ENCODE assay signal across 8 cellular contexts in genomic region chr12:14416658-14417057, GRCh38. TPM values are rescaled to one million over a fixed set of nuclear protein-coding genes. Genes with fewer than 3 reads are reported as not detected.
DNase-seq lines count a peak whose midpoint lies in the region; ATAC-seq, FAIRE-seq and TF ChIP-seq lines count a peak whose summit lies in the region.

No MANE protein-coding gene starts in this region.

- peaks cover 21% of the 10 kb centered on the region for H3K36me3 Mint-ChIP-seq in T-helper 1 cell treated with Interleukin-12 subunit alpha and Interleukin-12 subunit beta and Interleukin-4 antibody, amounts not matched to agents 30 μg/mL and 1 μg/mL, for 36 hours (ENCODE audit: low read depth)

- H2BK15ac ChIP-seq in neuronal stem cell (ENCODE audit: low read length), result no peak overlapping the region

- no peak overlapping the region for H4K8ac ChIP-seq in neuronal stem cell (ENCODE audit: low read depth, low read length)

- H3K27me3 Mint-ChIP-seq in T-helper 1 cell treated with Interleukin-12 subunit alpha and Interleukin-12 subunit beta and Interleukin-4 antibody, amounts not matched to agents 30 μg/mL and 1 μg/mL, for 36 hours (ENCODE audit: low read depth), result no peaks in the 10 kb centered on the region

- no peaks in the 10 kb centered on the region for H3K27me3 ChIP-seq in neuronal stem cell (ENCODE audit: control insufficient read depth in 3 of 3, insufficient read depth in 3 of 3, low read depth in 1 of 3, low read length in 3 of 3)

- H3K27ac Mint-ChIP-seq in T-helper 1 cell treated with Interleukin-12 subunit alpha and Interleukin-12 subunit beta and Interleukin-4 antibody, amounts not matched to agents 30 μg/mL and 1 μg/mL, for 36 hours, result peak overlapping the region; percentile 69

- peak overlapping the region; percentile 52 for H3K4me3 Mint-ChIP-seq in T-helper 1 cell treated with Interleukin-12 subunit alpha and Interleukin-12 subunit beta and Interleukin-4 antibody, amounts not matched to agents 30 μg/mL and 1 μg/mL, for 36 hours

- no peak overlapping the region for H3K23ac ChIP-seq in neuronal stem cell (ENCODE audit: low read depth, low read length, poor library complexity)

- TF ChIP-seq EP300 in Ishikawa (IDR thresholded peaks at IDR 0.05; ENCODE audit: borderline replicate concordance), result no peak

- peaks cover 6 to 12% of the 10 kb centered on the region in 2 donors for H3K36me3 ChIP-seq in neuronal stem cell (replicated peaks in 1 of 2; ENCODE audit: control insufficient read depth in 2 of 2, insufficient read depth in 2 of 2, low read length in 2 of 2)

- H3K4me1 ChIP-seq in neuronal stem cell (ENCODE audit: control insufficient read depth in 2 of 2, insufficient read depth in 1 of 2, low read depth in 1 of 2, low read length in 2 of 2), result peaks cover 5 to 6% of the 10 kb centered on the region in 2 donors

- ATAC-seq in HG03439 (IDR thresholded peaks at IDR 0.05; ENCODE audit: unreplicated experiment) (no peak), GM21717 (IDR thresholded peaks at IDR 0.05; ENCODE audit: unreplicated experiment) (no peak)

- no peak overlapping the region for H2BK120ac ChIP-seq in neuronal stem cell (ENCODE audit: low read depth, low read length)

- peaks cover 42% of the 10 kb centered on the region for H3K4me1 Mint-ChIP-seq in T-helper 1 cell treated with Interleukin-12 subunit alpha and Interleukin-12 subunit beta and Interleukin-4 antibody, amounts not matched to agents 30 μg/mL and 1 μg/mL, for 36 hours (ENCODE audit: low read depth)

- no peak overlapping the region for H2BK12ac ChIP-seq in neuronal stem cell (ENCODE audit: low read length)

- H3K4me3 ChIP-seq in fibroblast of mammary gland (ENCODE audit: control insufficient read depth, low read depth, low read length) (no peak overlapping the region), neuronal stem cell (ENCODE audit: low read length in 2 of 2) (no peak overlapping the region)

- no peak overlapping the region for H3K27ac ChIP-seq in neuronal stem cell (replicated peaks; ENCODE audit: low read length)

- H3K79me1 ChIP-seq in neuronal stem cell (ENCODE audit: low read depth, low read length), result no peaks in the 10 kb centered on the region

- H3K14ac ChIP-seq in neuronal stem cell (ENCODE audit: low read length), result no peak overlapping the region

- no peak overlapping the region for H2AFZ ChIP-seq in neuronal stem cell (ENCODE audit: low read length)

- no peak overlapping the region for H2AK5ac ChIP-seq in neuronal stem cell (ENCODE audit: low read depth, low read length)

- no peak overlapping the region for H3K4me2 ChIP-seq in neuronal stem cell (ENCODE audit: insufficient read depth, low read length, poor library complexity, severe bottlenecking)

- no peak for FAIRE-seq in RCC 7860 (lab: Jason Lieb, UNC)

- H3K9ac ChIP-seq in neuronal stem cell (ENCODE audit: low read depth, low read length, poor library complexity), result no peak overlapping the region

- peaks cover 13% of the 10 kb centered on the region for H3K9me3 Mint-ChIP-seq in T-helper 1 cell treated with Interleukin-12 subunit alpha and Interleukin-12 subunit beta and Interleukin-4 antibody, amounts not matched to agents 30 μg/mL and 1 μg/mL, for 36 hours

- H2BK5ac ChIP-seq in neuronal stem cell (ENCODE audit: low read length), result no peak overlapping the region

- H3K4ac ChIP-seq in neuronal stem cell (ENCODE audit: low read length), result no peak overlapping the region

- peaks cover 10 to 37% of the 10 kb centered on the region in 2 donors for H3K9me3 ChIP-seq in neuronal stem cell (replicated peaks in 1 of 2; ENCODE audit: control insufficient read depth in 2 of 2, insufficient read depth in 1 of 2, low read depth in 1 of 2, low read length in 2 of 2)

- H4K91ac ChIP-seq in neuronal stem cell (ENCODE audit: low read depth, low read length, poor library complexity), result no peak overlapping the region

- no peak overlapping the region for H3K18ac ChIP-seq in neuronal stem cell (ENCODE audit: low read length)

- TF ChIP-seq CTCF in fibroblast of mammary gland (conservative IDR thresholded peaks at IDR 0.05; ENCODE audit: control insufficient read depth, insufficient read depth, low read depth, low read length), result peak; percentile 38

- TF ChIP-seq RAD21 in Ishikawa (IDR thresholded peaks at IDR 0.05; ENCODE audit: low read depth), result peak; percentile 18; the same call in 1 of the 2 replicates

- DNase-seq in DMS 273 (lab: John Stamatoyannopoulos, UW; ENCODE audit: unreplicated experiment) (peak; percentile 94), fibroblast of mammary gland (ENCODE audit: low read depth) (peak; percentile 91), neuronal stem cell (ENCODE audit: low spot score) (peak; percentile 61), RCC 7860 (ENCODE audit: low spot score) (no peak)

- no CpG with 5 or more reads among the region's 1 CpG for WGBS in neuronal stem cell (ENCODE audit: extremely low coverage in 2 of 2, insufficient read length in 2 of 2, insufficient replicate concordance in 1 of 2), 2 donors

TF ChIP-seq in Ishikawa, 13 proteins besides CTCF, POLR2A, EP300 and RAD21:
- no peak for TF ChIP-seq CEBPB (IDR thresholded peaks at IDR 0.05)

RNA-seq across cellular contexts. Expression of gene ATF7IP, which starts 51.2 kb away (rescaled TPM):
- polyA plus RNA-seq in neuronal stem cell (2013, experiment 1 of 2), result 55.9 TPM
- 58.8 TPM for polyA plus RNA-seq in neuronal stem cell (2013, experiment 2 of 2)
